16 cellular contexts compared by ENCODE assay signal in the genomic region with DNA sequence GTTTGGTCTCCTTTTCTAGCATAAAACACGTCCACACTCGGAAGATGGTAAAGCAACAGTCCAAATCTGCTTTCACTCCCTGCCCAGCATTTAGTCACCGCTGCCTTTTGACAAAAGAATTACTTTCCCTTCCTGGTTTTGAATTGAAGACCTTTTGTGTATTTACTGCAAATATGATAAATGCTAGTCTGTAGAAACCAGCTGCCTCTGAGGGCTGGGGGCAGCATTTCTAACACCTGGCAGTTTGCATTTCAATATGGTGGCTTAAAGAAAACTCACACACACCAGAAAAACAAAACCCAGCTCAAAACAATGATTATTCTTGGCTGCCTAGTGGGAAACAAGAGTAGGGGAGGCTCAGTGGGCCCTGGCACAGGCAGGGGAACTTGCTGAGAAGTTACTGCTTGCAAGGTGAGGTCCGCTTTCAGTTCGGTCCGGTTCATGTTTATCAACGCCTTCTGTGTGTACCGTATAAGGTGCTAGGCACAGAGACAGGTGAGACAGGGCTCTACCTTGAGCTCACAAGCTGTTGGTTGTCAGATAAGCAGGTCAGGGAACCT. TPM values are rescaled to one million over a fixed set of nuclear protein-coding genes. Genes with fewer than 3 reads are reported as not detected.
DNase-seq lines count a peak whose midpoint lies in the region; ATAC-seq, FAIRE-seq and TF ChIP-seq lines count a peak whose summit lies in the region.
"Had no signal": no experiment of that assay in that cellular context is flagged by ENCODE, and none has a peak within 500 bp of the region (broad histone marks: within the 10 kb centered on the region; RNA-seq: fewer than 3 reads in every experiment).

No MANE protein-coding gene starts in this region.

- peaks cover 3% of the 10 kb centered on the region; the same call in 1 of the 2 replicates for H3K36me3 ChIP-seq in HUES6 (ENCODE audit: control insufficient read depth, insufficient read depth, low read length)
- no peaks in the 10 kb centered on the region for H3K36me3 ChIP-seq in iPS-18a (ENCODE audit: control insufficient read depth, low read depth, low read length)
- H3K36me3 ChIP-seq in mesenchymal stem cell (ENCODE audit: control insufficient read depth in 1 of 2, insufficient read depth in 2 of 2, low read depth in 1 of 2, low read length in 2 of 2), result peaks cover 0 to 23% of the 10 kb centered on the region in 2 experiments
- H3K36me3 ChIP-seq: adrenal gland, left lung, ovary had no signal

- H2BK120ac ChIP-seq in mesenchymal stem cell (ENCODE audit: low read depth, low read length), result no peak overlapping the region

- H3K9me3 ChIP-seq in HUES6 (ENCODE audit: control insufficient read depth, insufficient read depth, low read depth, low read length) (no peaks in the 10 kb centered on the region), iPS-18a (ENCODE audit: control insufficient read depth, low read depth, low read length) (no peaks in the 10 kb centered on the region), mesenchymal stem cell (ENCODE audit: control insufficient read depth, low read length) (no peaks in the 10 kb centered on the region)
- H3K9me3 ChIP-seq: adrenal gland, left lung, ovary, testis had no signal

- H3K4ac ChIP-seq in mesenchymal stem cell (ENCODE audit: low read depth in 1 of 2, low read length in 2 of 2), result no peak overlapping the region

- H3K27ac ChIP-seq in HUES6 (ENCODE audit: low read depth, low read length), result peak overlapping the region; percentile 10; the same call in 1 of the 2 replicates
- peak overlapping the region; percentile 37 for H3K27ac ChIP-seq in iPS-18a (ENCODE audit: low read length)
- H3K27ac ChIP-seq in mesenchymal stem cell (ENCODE audit: low read length, poor library complexity, severe bottlenecking), result no peak overlapping the region
- H3K27ac ChIP-seq: left lung, ovary, testis, WERI-Rb-1 had no signal

- H3K4me1 ChIP-seq in HUES6 (ENCODE audit: control insufficient read depth, insufficient read depth, low read length) (peaks cover 45% of the 10 kb centered on the region), iPS-18a (ENCODE audit: control insufficient read depth, low read depth, low read length) (peaks cover 31% of the 10 kb centered on the region), mesenchymal stem cell (ENCODE audit: control insufficient read depth, insufficient read depth, low read depth, low read length) (peaks cover 8% of the 10 kb centered on the region)
- H3K4me1 ChIP-seq: left lung had no signal

- H2BK5ac ChIP-seq in mesenchymal stem cell (ENCODE audit: low read depth, low read length, poor library complexity, severe bottlenecking), result no peak overlapping the region

- FAIRE-seq in GM12891 (lab: Jason Lieb, UNC), result peak; percentile 50

- H4K8ac ChIP-seq in mesenchymal stem cell (ENCODE audit: low read length), result no peak overlapping the region

- ATAC-seq in HG03457 (IDR thresholded peaks at IDR 0.05; ENCODE audit: unreplicated experiment), result no peak
- ATAC-seq: left lung had no signal

- DNase-seq in GM12891 (ENCODE audit: insufficient read length, low spot score) (no peak), NCI-H69 (lab: John Stamatoyannopoulos, UW) (peak; percentile 83), mesenchymal stem cell (no peak), NCI-H446 treated with DMSO at 0.1 percent for 48 hours (lab: John Stamatoyannopoulos, UW) (no peak)
- DNase-seq: adrenal gland; AML-193; hypothalamus; left lung; NCI-H1694 treated with DMSO at 0.1 percent for 48 hours; ovary; stimulated activated CD4-positive, alpha-beta T cell treated with anti-CD3 and anti-CD28 coated beads, Interleukin-2, amount 100 ng/mL, for 48 hours; testis; WERI-Rb-1 had no signal

- no peak overlapping the region for H2AK5ac ChIP-seq in mesenchymal stem cell (ENCODE audit: low read length, severe bottlenecking)

- H2AFZ ChIP-seq in mesenchymal stem cell (ENCODE audit: low read depth, low read length), result no peak overlapping the region

- no peak overlapping the region for H2BK12ac ChIP-seq in mesenchymal stem cell (ENCODE audit: low read length in 2 of 2)

- no peak overlapping the region for H3K4me2 ChIP-seq in mesenchymal stem cell (ENCODE audit: low read length, poor library complexity, severe bottlenecking)

- H2BK15ac ChIP-seq in mesenchymal stem cell (ENCODE audit: low read depth, poor library complexity, severe bottlenecking), result no peak overlapping the region

- H3K4me3 ChIP-seq in HUES6 (ENCODE audit: low read depth, low read length) (no peak overlapping the region), iPS-18a (ENCODE audit: low read length) (no peak overlapping the region), mesenchymal stem cell (ENCODE audit: insufficient read depth in 1 of 2, low read depth in 1 of 2, low read length in 2 of 2) (no peak overlapping the region)
- H3K4me3 ChIP-seq: adrenal gland, left lung, ovary, testis had no signal

- peaks cover 59% of the 10 kb centered on the region for H3K79me1 ChIP-seq in mesenchymal stem cell (replicated peaks; ENCODE audit: low read length, poor library complexity, severe bottlenecking)

- H3K14ac ChIP-seq in mesenchymal stem cell (ENCODE audit: low read length in 2 of 2), result no peak overlapping the region

- no peak overlapping the region for H3K18ac ChIP-seq in mesenchymal stem cell (ENCODE audit: low read depth in 1 of 2, low read length in 2 of 2)

- no peaks in the 10 kb centered on the region for H3K27me3 ChIP-seq in HUES6 (ENCODE audit: control insufficient read depth, insufficient read depth, low read length)
- no peaks in the 10 kb centered on the region for H3K27me3 ChIP-seq in iPS-18a (ENCODE audit: control insufficient read depth, insufficient read depth, low read length)
- H3K27me3 ChIP-seq in mesenchymal stem cell (ENCODE audit: control insufficient read depth in 1 of 2, insufficient read depth in 1 of 2, low read length in 2 of 2), result no peaks in the 10 kb centered on the region
- H3K27me3 ChIP-seq: adrenal gland, left lung, ovary, testis had no signal

- no peak for TF ChIP-seq POLR2A in GM12891 (IDR thresholded peaks at IDR 0.05; ENCODE audit: low read depth, low read length)

- WGBS in mesenchymal stem cell, result 79% methylated on average over 6 of the region's 8 CpGs

- H3K23ac ChIP-seq in mesenchymal stem cell (ENCODE audit: low read length in 2 of 2), result no peak overlapping the region

- H4K91ac ChIP-seq in mesenchymal stem cell (ENCODE audit: low read length), result no peak overlapping the region

- H3K9ac ChIP-seq in HUES6 (ENCODE audit: low read length) (no peak overlapping the region), iPS-18a (ENCODE audit: low read length) (no peak overlapping the region), mesenchymal stem cell (ENCODE audit: low read length) (no peak overlapping the region)

TF ChIP-seq in GM12891, 5 proteins besides CTCF, POLR2A, EP300 and RAD21:
- no peak for TF ChIP-seq TAF1 (IDR thresholded peaks at IDR 0.05; ENCODE audit: low read depth, low read length)
- no peak for TF ChIP-seq POU2F2 (IDR thresholded peaks at IDR 0.05; ENCODE audit: low read depth, low read length)
- no peak for TF ChIP-seq PAX5 (IDR thresholded peaks at IDR 0.05; ENCODE audit: insufficient read depth, low read length, severe bottlenecking)
- TF ChIP-seq POLR2AphosphoS5 (IDR thresholded peaks at IDR 0.05; ENCODE audit: low read depth, low read length), result no peak
- TF ChIP-seq SPI1 (IDR thresholded peaks at IDR 0.05; ENCODE audit: low read depth, low read length), result no peak

RNA-seq across cellular contexts. Expression of a gene that starts 57.0 kb away (rescaled TPM):
- polyA plus RNA-seq in GM12891 (2012; ENCODE audit: low read depth, missing spikeins), result 51.0 TPM
- polyA plus RNA-seq in mesenchymal stem cell (2013, experiment 1 of 2), result 21.7 TPM
- 22.6 TPM for polyA plus RNA-seq in mesenchymal stem cell (2013, experiment 2 of 2)
